In the genomic region with DNA sequence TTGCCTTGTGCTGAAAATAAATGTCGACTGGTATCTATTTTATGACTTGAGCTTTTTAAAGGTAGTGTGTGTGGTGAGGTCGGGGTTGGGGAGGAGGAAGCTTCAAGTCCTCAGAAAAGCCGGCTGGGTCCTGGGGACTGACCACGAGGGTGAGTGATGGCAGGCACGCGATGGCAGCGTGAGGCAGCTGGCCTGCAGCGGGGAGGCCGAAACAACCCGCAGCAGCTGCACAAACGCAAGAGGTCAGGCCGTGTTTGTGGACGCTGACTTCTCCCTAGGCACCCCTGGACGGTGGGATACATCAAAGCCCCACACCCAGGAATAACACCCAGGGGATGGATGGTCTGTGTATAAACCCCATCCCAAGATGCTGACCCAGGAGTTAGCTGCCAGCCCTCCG, we compare ENCODE assay signal across 1 cellular context.
TF ChIP-seq lines count a peak whose summit lies in the region.

No MANE protein-coding gene starts in this region.

TF ChIP-seq in IMR-90, 13 proteins besides CTCF, POLR2A, EP300 and RAD21 (continued from another document):
- TF ChIP-seq, protein P1, sequence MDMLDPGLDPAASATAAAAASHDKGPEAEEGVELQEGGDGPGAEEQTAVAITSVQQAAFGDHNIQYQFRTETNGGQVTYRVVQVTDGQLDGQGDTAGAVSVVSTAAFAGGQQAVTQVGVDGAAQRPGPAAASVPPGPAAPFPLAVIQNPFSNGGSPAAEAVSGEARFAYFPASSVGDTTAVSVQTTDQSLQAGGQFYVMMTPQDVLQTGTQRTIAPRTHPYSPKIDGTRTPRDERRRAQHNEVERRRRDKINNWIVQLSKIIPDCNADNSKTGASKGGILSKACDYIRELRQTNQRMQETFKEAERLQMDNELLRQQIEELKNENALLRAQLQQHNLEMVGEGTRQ (IDR thresholded peaks at IDR 0.05; ENCODE audit: low read depth, low read length), result no peak
- no peak for TF ChIP-seq NFE2L2 (IDR thresholded peaks at IDR 0.05; ENCODE audit: low read depth, low read length)
- TF ChIP-seq CHD1 (IDR thresholded peaks at IDR 0.05; ENCODE audit: low read depth, low read length), result no peak
- no peak for TF ChIP-seq CEBPB (IDR thresholded peaks at IDR 0.05; ENCODE audit: low read depth, low read length)
- no peak for TF ChIP-seq RCOR1 (IDR thresholded peaks at IDR 0.05; ENCODE audit: insufficient replicate concordance, low read length)
- TF ChIP-seq MAZ (IDR thresholded peaks at IDR 0.05; ENCODE audit: borderline replicate concordance, low read depth, low read length), result no peak
- TF ChIP-seq MXI1 (IDR thresholded peaks at IDR 0.05; ENCODE audit: borderline replicate concordance, low read depth, low read length), result no peak
- no peak for TF ChIP-seq BHLHE40 (IDR thresholded peaks at IDR 0.05; ENCODE audit: low read depth, low read length)
- TF ChIP-seq FOS (IDR thresholded peaks at IDR 0.05; ENCODE audit: low read depth, low read length), result no peak
- TF ChIP-seq RFX5 (IDR thresholded peaks at IDR 0.05; ENCODE audit: low read depth, low read length), result no peak
